Comparison of ENCODE assay signal across 2 cellular contexts in the genomic region with DNA sequence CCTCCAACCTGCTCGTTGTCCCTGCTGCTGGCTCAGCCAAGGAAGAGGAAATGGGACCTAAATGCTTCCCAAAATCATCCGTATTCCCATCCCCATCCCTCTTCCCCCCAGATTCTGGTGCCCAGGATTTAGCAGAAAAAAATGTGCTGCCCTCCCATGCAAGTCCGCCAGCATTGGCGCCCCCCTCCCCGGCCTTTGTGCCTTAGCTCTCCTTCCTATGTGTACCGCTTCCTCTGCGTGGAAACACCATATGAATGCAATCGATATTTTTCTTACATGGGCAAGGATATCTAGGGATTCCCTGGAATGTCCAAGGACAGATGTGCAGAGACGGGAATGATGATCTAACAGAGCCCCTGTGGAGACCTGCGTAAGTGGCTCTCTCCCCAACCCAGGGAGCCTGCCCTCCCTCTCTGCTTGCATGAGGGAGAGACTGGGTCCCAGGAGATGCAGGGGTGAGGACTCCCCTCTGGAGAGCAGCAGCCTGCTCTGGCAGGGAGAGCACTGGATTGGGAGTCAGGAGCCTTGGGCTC.
TF ChIP-seq lines count a peak whose summit lies in the region.

No MANE protein-coding gene starts in this region.

TF ChIP-seq in IMR-90, 13 proteins besides CTCF, POLR2A, EP300 and RAD21 (continued from another document):
- no peak for TF ChIP-seq ELK1 (IDR thresholded peaks at IDR 0.05; ENCODE audit: borderline replicate concordance, low read depth, low read length)
- TF ChIP-seq BHLHE40 (IDR thresholded peaks at IDR 0.05; ENCODE audit: low read depth, low read length), result no peak
- TF ChIP-seq CHD1 (IDR thresholded peaks at IDR 0.05; ENCODE audit: low read depth, low read length), result no peak
- TF ChIP-seq, protein P1, sequence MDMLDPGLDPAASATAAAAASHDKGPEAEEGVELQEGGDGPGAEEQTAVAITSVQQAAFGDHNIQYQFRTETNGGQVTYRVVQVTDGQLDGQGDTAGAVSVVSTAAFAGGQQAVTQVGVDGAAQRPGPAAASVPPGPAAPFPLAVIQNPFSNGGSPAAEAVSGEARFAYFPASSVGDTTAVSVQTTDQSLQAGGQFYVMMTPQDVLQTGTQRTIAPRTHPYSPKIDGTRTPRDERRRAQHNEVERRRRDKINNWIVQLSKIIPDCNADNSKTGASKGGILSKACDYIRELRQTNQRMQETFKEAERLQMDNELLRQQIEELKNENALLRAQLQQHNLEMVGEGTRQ (IDR thresholded peaks at IDR 0.05; ENCODE audit: low read depth, low read length), result no peak
- no peak for TF ChIP-seq MXI1 (IDR thresholded peaks at IDR 0.05; ENCODE audit: borderline replicate concordance, low read depth, low read length)
- no peak for TF ChIP-seq FOS (IDR thresholded peaks at IDR 0.05; ENCODE audit: low read depth, low read length)
- no peak for TF ChIP-seq MAFK (IDR thresholded peaks at IDR 0.05; ENCODE audit: low read depth, low read length)
- no peak for TF ChIP-seq NFE2L2 (IDR thresholded peaks at IDR 0.05; ENCODE audit: low read depth, low read length)
- no peak for TF ChIP-seq RCOR1 (IDR thresholded peaks at IDR 0.05; ENCODE audit: insufficient replicate concordance, low read length)
TF ChIP-seq in IMR-90: peak in this region for 0.

TF ChIP-seq in HepG2, 621 proteins besides CTCF, POLR2A, EP300 and RAD21 (continued from another document):
- peak; percentile 32 for TF ChIP-seq TEAD3 (CRISPR knock-in tag; optimal IDR thresholded peaks at IDR 0.05; ENCODE audit: borderline replicate concordance)
- 0 out of 2 replicates have a peak, but pooled peaks have one; percentile 37 for TF ChIP-seq ONECUT2 (CRISPR knock-in tag; IDR thresholded peaks at IDR 0.05)
- TF ChIP-seq RARA (CRISPR knock-in tag; IDR thresholded peaks at IDR 0.05), result peak; percentile 65
- TF ChIP-seq, protein P2, sequence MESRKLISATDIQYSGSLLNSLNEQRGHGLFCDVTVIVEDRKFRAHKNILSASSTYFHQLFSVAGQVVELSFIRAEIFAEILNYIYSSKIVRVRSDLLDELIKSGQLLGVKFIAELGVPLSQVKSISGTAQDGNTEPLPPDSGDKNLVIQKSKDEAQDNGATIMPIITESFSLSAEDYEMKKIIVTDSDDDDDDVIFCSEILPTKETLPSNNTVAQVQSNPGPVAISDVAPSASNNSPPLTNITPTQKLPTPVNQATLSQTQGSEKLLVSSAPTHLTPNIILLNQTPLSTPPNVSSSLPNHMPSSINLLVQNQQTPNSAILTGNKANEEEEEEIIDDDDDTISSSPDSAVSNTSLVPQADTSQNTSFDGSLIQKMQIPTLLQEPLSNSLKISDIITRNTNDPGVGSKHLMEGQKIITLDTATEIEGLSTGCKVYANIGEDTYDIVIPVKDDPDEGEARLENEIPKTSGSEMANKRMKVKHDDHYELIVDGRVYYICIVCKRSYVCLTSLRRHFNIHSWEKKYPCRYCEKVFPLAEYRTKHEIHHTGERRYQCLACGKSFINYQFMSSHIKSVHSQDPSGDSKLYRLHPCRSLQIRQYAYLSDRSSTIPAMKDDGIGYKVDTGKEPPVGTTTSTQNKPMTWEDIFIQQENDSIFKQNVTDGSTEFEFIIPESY (CRISPR knock-in tag; IDR thresholded peaks at IDR 0.05), result peak; percentile 32; the same call in 1 of the 2 replicates
- TF ChIP-seq, protein P3, sequence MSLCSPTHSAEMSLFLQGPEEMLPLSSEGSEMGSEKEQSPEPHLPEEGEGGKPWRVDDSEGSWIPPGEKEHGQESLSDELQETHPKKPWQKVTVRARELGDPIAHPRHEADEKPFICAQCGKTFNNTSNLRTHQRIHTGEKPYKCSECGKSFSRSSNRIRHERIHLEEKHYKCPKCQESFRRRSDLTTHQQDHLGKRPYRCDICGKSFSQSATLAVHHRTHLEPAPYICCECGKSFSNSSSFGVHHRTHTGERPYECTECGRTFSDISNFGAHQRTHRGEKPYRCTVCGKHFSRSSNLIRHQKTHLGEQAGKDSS (CRISPR knock-in tag; IDR thresholded peaks at IDR 0.05; ENCODE audit: borderline replicate concordance, low read depth), result peak; percentile 78; the same call in 1 of the 2 replicates
- TF ChIP-seq BCL6 (CRISPR knock-in tag; IDR thresholded peaks at IDR 0.05), result peak; percentile 94
- no peak for TF ChIP-seq JDP2 (CRISPR knock-in tag; IDR thresholded peaks at IDR 0.05; ENCODE audit: borderline replicate concordance)
